In the genomic region with DNA sequence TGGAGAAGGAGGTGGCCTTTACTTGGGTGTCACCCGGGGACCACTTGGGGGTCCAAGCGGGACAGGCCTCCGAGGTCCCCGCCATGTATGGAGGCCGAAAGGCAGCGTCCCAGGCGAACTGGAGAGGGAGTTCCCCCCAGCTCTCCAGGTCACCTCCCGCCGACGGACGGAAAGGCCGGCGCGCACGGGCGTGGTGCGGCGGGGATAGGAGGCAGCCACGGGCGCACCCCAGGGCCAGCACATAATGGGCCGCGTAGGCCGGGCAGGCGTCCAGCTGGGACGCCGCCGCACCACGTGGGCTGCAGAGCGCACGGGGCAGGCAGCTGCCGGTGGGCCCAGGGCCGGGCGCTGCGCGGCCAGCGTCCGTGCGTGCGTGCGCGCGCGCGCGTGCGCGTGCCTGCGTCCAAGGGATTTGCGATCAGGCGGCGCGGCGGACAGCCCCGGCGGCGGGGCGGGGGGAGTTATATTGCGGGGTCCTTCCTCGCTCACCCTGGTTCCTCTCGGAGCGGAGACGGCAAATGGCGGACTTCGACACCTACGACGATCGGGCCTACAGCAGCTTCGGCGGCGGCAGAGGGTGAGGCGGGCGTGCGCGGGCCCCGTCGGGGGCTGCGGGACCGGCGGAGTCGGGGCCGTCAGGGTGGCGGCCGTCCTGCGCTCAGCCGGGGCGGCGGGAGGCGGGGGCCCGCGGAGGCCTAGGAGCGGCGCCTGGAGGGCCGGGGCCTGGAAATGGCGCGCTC, we compare ENCODE assay signal across 1 cellular context.
TF ChIP-seq lines count a peak whose summit lies in the region.

A gene (plus strand): TSS at position 491 of the 740 bp plus-strand sequence. CDS start 28 bp downstream, at position 519.

TF ChIP-seq in K562, 482 proteins besides CTCF, POLR2A, EP300 and RAD21 (continued from another document):
- TF ChIP-seq, protein P1, sequence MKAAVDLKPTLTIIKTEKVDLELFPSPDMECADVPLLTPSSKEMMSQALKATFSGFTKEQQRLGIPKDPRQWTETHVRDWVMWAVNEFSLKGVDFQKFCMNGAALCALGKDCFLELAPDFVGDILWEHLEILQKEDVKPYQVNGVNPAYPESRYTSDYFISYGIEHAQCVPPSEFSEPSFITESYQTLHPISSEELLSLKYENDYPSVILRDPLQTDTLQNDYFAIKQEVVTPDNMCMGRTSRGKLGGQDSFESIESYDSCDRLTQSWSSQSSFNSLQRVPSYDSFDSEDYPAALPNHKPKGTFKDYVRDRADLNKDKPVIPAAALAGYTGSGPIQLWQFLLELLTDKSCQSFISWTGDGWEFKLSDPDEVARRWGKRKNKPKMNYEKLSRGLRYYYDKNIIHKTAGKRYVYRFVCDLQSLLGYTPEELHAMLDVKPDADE (conservative IDR thresholded peaks at IDR 0.05; ENCODE audit: control insufficient read depth, low read depth, low read length): peak; percentile 88
- TF ChIP-seq, protein P2, sequence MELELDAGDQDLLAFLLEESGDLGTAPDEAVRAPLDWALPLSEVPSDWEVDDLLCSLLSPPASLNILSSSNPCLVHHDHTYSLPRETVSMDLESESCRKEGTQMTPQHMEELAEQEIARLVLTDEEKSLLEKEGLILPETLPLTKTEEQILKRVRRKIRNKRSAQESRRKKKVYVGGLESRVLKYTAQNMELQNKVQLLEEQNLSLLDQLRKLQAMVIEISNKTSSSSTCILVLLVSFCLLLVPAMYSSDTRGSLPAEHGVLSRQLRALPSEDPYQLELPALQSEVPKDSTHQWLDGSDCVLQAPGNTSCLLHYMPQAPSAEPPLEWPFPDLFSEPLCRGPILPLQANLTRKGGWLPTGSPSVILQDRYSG (tag; conservative IDR thresholded peaks at IDR 0.05; ENCODE audit: low read depth): no peak
- TF ChIP-seq RUNX1 (IDR thresholded peaks at IDR 0.05; ENCODE audit: low read depth) (0 out of 2 replicates have a peak, but pooled peaks have one; percentile 18), NR4A1 (CRISPR knock-in tag; IDR thresholded peaks at IDR 0.05) (0 out of 2 replicates have a peak, but pooled peaks have one; percentile 73), NR4A1 (tag; IDR thresholded peaks at IDR 0.05) (peak; percentile 91), RBM15 (IDR thresholded peaks at IDR 0.05; ENCODE audit: insufficient read depth, low read length) (no peak), GTF2E2 (tag; IDR thresholded peaks at IDR 0.05) (no peak)
